In the genomic region with DNA sequence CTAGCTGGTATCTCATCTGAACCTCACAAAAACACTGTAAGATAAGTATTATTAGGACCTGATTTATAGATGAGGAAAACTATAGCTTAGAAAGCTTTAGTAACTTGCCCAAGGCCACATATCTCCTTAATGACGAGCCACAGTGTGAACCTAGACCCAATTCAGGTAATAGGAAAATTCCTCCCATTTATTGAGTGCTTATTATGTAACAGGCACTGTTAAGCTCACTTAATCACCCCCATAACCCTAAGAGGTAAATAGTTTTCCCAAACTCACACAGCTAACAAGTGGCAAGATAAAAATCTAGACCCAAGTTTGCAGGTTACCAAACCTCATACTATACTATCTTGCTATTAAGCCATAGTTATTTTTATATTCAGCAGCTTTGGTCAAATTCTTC, we compare ENCODE assay signal across 14 cellular contexts. TPM values are rescaled to one million over a fixed set of nuclear protein-coding genes. Genes with fewer than 3 reads are reported as not detected.
DNase-seq lines count a peak whose midpoint lies in the region; ATAC-seq and TF ChIP-seq lines count a peak whose summit lies in the region.
"Had no signal": no experiment of that assay in that cellular context is flagged by ENCODE, and none has a peak within 500 bp of the region (broad histone marks: within the 10 kb centered on the region; RNA-seq: fewer than 3 reads in every experiment).

No MANE protein-coding gene starts in this region.

- peaks cover 5% of the 10 kb centered on the region; the same call in 1 of the 2 replicates for H3F3A ChIP-seq in PC-9 (ENCODE audit: insufficient read depth, low read depth)

- CTCF ChIA-PET in activated naive CD4-positive, alpha-beta T cell treated with anti-CD3 and anti-CD28 coated beads, Interleukin-2, amount 10 ng/mL, durations not matched to agents 7 days and 5 days (lab: Charles Lee) = interaction anchor here (0.9 to 2.0 kb wide), 3 partner anchors 11 to 24 kb away, joined by 3 to 7 read pairs (median 3); a partner anchor contains a TSS
- CTCF ChIA-PET in PC-9 (lab: Charles Lee) = interaction anchor here (0.6 kb wide), 1 partner anchor 233 kb away, joined by 3 read pairs; no protein-coding TSS in a partner anchor

- peaks cover 12% of the 10 kb centered on the region for H3K4me1 ChIP-seq in PC-9 (replicated peaks; ENCODE audit: insufficient read depth)
- H3K4me1 ChIP-seq: Caco-2 had no signal

- H3K27ac ChIP-seq in PC-9 = peak overlapping the region; percentile 44
- H3K27ac ChIP-seq: C4-2B had no signal

- BruUV-seq in PC-9 (replicated peaks; lab: Mats Ljungman, UMichigan) = no TSS peak

- H3K36me3 Mint-ChIP-seq in activated naive CD4-positive, alpha-beta T cell treated with anti-CD3 and anti-CD28 coated beads, Interleukin-2, amount 10 ng/mL, durations not matched to agents 7 days and 5 days = peaks cover 41% of the 10 kb centered on the region
- H3K36me3 Mint-ChIP-seq in naive B cell = peaks cover 21 to 23% of the 10 kb centered on the region in 2 donors

- POLR2A ChIA-PET in PC-9 (lab: Charles Lee; ENCODE audit: unreplicated experiment) = interaction anchor here (1.0 kb wide), 1 partner anchor 24 kb away, joined by 6 read pairs; a partner anchor contains a TSS

- H3K4me3 ChIP-seq in PC-9 = no peak overlapping the region

- no peaks in the 10 kb centered on the region for H3K9me3 ChIP-seq in PC-9 (ENCODE audit: insufficient read depth, low read depth)
- H3K9me3 ChIP-seq: Caco-2 had no signal

- H3K36me3 ChIP-seq in PC-9 (ENCODE audit: low read depth) = 0 out of 2 replicates have a peak, but pooled peaks cover 9% of the 10 kb centered on the region

- intact Hi-C loops in PC-9 (cut with micrococcal nuclease; ENCODE audit: unreplicated experiment) = no loop called here

- no peak for DNase-seq in activated naive CD4-positive, alpha-beta T cell treated with anti-CD3 and anti-CD28 coated beads, Interleukin-2, amount 10 ng/mL, durations not matched to agents 7 days and 5 days
- DNase-seq in activated naive CD4-positive, alpha-beta T cell treated with Interleukin-2 at 50 U/mL for 16 hours = no peak
- peak in 1 of 2 experiments; percentile 82 for DNase-seq in PC-9
- no peak for DNase-seq in naive B cell
- no peak for DNase-seq in NCI-H1105 treated with DMSO at 0.1 percent for 48 hours (lab: John Stamatoyannopoulos, UW)
- no peak for DNase-seq in dedifferentiated amniotic fluid mesenchymal stem cell (ENCODE audit: extremely low spot score)
- DNase-seq: ACHN; Caco-2; CD4-positive, alpha-beta T cell; DMS79; GDM1; H9; IMR-90 had no signal

- peak overlapping the region; percentile 5 for H3K27ac Mint-ChIP-seq in activated naive CD4-positive, alpha-beta T cell treated with anti-CD3 and anti-CD28 coated beads, Interleukin-2, amount 10 ng/mL, durations not matched to agents 7 days and 5 days
- H3K27ac Mint-ChIP-seq in naive B cell = peak overlapping the region in 5 of 6 donors; percentile 33 to 95 (median 80)
- H3K27ac Mint-ChIP-seq: CD4-positive, alpha-beta T cell; H9 had no signal

- peak overlapping the region; percentile 12 for H3K4me2 ChIP-seq in PC-9

- no peak for TF ChIP-seq CTCF in PC-9 (conservative IDR thresholded peaks at IDR 0.05)

- no peak for ATAC-seq in naive B cell (ENCODE audit: low read depth in 2 of 2)

- H3K79me2 ChIP-seq in PC-9 (ENCODE audit: low read depth) = 0 out of 2 replicates have a peak, but pooled peaks cover under 1% of the 10 kb centered on the region

- no peaks in the 10 kb centered on the region for H3K9me3 Mint-ChIP-seq in activated naive CD4-positive, alpha-beta T cell treated with anti-CD3 and anti-CD28 coated beads, Interleukin-2, amount 10 ng/mL, durations not matched to agents 7 days and 5 days
- H3K9me3 Mint-ChIP-seq in naive B cell = no peaks in the 10 kb centered on the region
- H3K9me3 Mint-ChIP-seq: CD4-positive, alpha-beta T cell; H9 had no signal

- no peaks in the 10 kb centered on the region for H3K9me2 ChIP-seq in PC-9 (ENCODE audit: insufficient read depth)

- peaks cover 11% of the 10 kb centered on the region for H3K4me1 Mint-ChIP-seq in activated naive CD4-positive, alpha-beta T cell treated with anti-CD3 and anti-CD28 coated beads, Interleukin-2, amount 10 ng/mL, durations not matched to agents 7 days and 5 days
- H3K4me1 Mint-ChIP-seq in naive B cell = peaks cover 23 to 35% (median 28%) of the 10 kb centered on the region in 3 donors
- H3K4me1 Mint-ChIP-seq: H9 had no signal

- H3K4me3 Mint-ChIP-seq in activated naive CD4-positive, alpha-beta T cell treated with anti-CD3 and anti-CD28 coated beads, Interleukin-2, amount 10 ng/mL, durations not matched to agents 7 days and 5 days = no peak overlapping the region
- H3K4me3 Mint-ChIP-seq in naive B cell = no peak overlapping the region
- H3K4me3 Mint-ChIP-seq: CD4-positive, alpha-beta T cell; H9 had no signal

- no peaks in the 10 kb centered on the region for H4K20me1 ChIP-seq in PC-9 (ENCODE audit: insufficient read depth)

- no peak overlapping the region for H2AFZ ChIP-seq in PC-9

- no peaks in the 10 kb centered on the region for H3K27me3 Mint-ChIP-seq in activated naive CD4-positive, alpha-beta T cell treated with anti-CD3 and anti-CD28 coated beads, Interleukin-2, amount 10 ng/mL, durations not matched to agents 7 days and 5 days
- no peaks in the 10 kb centered on the region for H3K27me3 Mint-ChIP-seq in naive B cell
- H3K27me3 Mint-ChIP-seq: CD4-positive, alpha-beta T cell had no signal

- no peaks in the 10 kb centered on the region for H3K27me3 ChIP-seq in PC-9 (ENCODE audit: insufficient read depth, low read depth)

RNA-seq across cellular contexts. Expression of a gene that starts 7.9 kb away (rescaled TPM):
- total RNA-seq in PC-9 (2021) = 4.5 and 5.8 TPM in 2 replicates
- polyA plus RNA-seq in naive B cell (ENCODE audit: low read depth in 6 of 6) = 1 to 10 TPM in 5 of 6 donors, not detected in 1; 1.8 to 3.1 (median 2.6) TPM

RNA-seq across cellular contexts. Expression of a gene that starts 24.0 kb away (rescaled TPM):
- total RNA-seq in PC-9 (2021) = 36.8 and 41.0 TPM in 2 replicates
- polyA plus RNA-seq in naive B cell (ENCODE audit: low read depth in 6 of 6) = 10 to 100 TPM; 54.9 to 99.9 (median 71.2) TPM

RNA-seq across cellular contexts. Expression of a gene that starts 24.9 kb away (rescaled TPM):
- total RNA-seq in PC-9 (2021) = 44.8 and 63.6 TPM in 2 replicates
- 10 to 100 TPM in 5 of 6 donors, under 1 TPM in 1; 0.77 to 28.5 (median 22.2) TPM for polyA plus RNA-seq in naive B cell (ENCODE audit: low read depth in 6 of 6)
